28 cellular contexts compared by ENCODE assay signal in genomic region chr14:97143011-97143410, GRCh38.
"Had no signal": no experiment of that assay in that cellular context is flagged by ENCODE, and none has a peak within 500 bp of the region (broad histone marks: within the 10 kb centered on the region; RNA-seq: fewer than 3 reads in every experiment).

No MANE protein-coding gene starts in this region.

- H3K4me3 ChIP-seq: stomach, suprapubic skin, testis, thoracic aorta, thyroid gland, tibial artery, tibial nerve, transverse colon, upper lobe of left lung, upper lobe of right lung, uterus, vagina had no signal

- H3K27ac ChIP-seq: stomach, suprapubic skin, testis, thoracic aorta, thyroid gland, tibial artery, tibial nerve, transverse colon, upper lobe of left lung, upper lobe of right lung, uterus, vagina had no signal

- H3K4me1 Mint-ChIP-seq: stimulated activated effector memory CD8-positive, alpha-beta T cell treated with anti-CD3 and anti-CD28 coated beads, Interleukin-12 subunit alpha, Interleukin-12 subunit beta, amount 100 ng/mL, for 72 hours; stimulated activated memory B cell treated with anti-CD40 and anti-IgM and Interleukin-4, amounts not matched to agents 10 μg/mL and 1 μg/mL and 100 μg/mL, for 72 hours; stimulated activated naive B cell treated with anti-CD40 and anti-IgM and Interleukin-4, amounts not matched to agents 10 μg/mL and 1 μg/mL and 100 μg/mL, for 72 hours; stimulated activated naive CD8-positive, alpha-beta T cell treated with anti-CD3 and anti-CD28 coated beads, Interleukin-15, amount 100 ng/mL, for 72 hours had no signal

- H3K36me3 ChIP-seq: stomach, suprapubic skin, thoracic aorta, thyroid gland, tibial artery, tibial nerve, transverse colon, upper lobe of left lung, upper lobe of right lung, uterus, vagina had no signal

- ATAC-seq: stimulated activated effector memory CD8-positive, alpha-beta T cell treated with anti-CD3 and anti-CD28 coated beads, Interleukin-12 subunit alpha, Interleukin-12 subunit beta, amount 100 ng/mL, for 72 hours; stimulated activated memory B cell treated with anti-CD40 and anti-IgM and Interleukin-4, amounts not matched to agents 10 μg/mL and 1 μg/mL and 100 μg/mL, for 72 hours; stimulated activated naive B cell treated with anti-CD40 and anti-IgM and Interleukin-4, amounts not matched to agents 10 μg/mL and 1 μg/mL and 100 μg/mL, for 72 hours; stimulated activated naive CD8-positive, alpha-beta T cell treated with anti-CD3 and anti-CD28 coated beads, Interleukin-15, amount 100 ng/mL, for 72 hours; stimulated activated naive CD8-positive, alpha-beta T cell treated with anti-CD3 and anti-CD28 coated beads, Interleukin-15, Interleukin-2, amounts not matched to agents 100 U/mL and 50 U/mL, for 24 hours had no signal

- H3K27me3 ChIP-seq: testis, thyroid gland, tibial artery, transverse colon, upper lobe of left lung, upper lobe of right lung, uterus, vagina had no signal

- DNase-seq: stimulated activated CD4-positive, alpha-beta T cell treated with anti-CD3 and anti-CD28 coated beads, Interleukin-2, amount 100 ng/mL, for 48 hours; stimulated activated CD4-positive, alpha-beta T cell treated with anti-CD3 and anti-CD28 coated beads, Interleukin-4, amount 100 ng/mL, for 1 hour; stimulated activated CD4-positive, alpha-beta T cell treated with anti-CD3 and anti-CD28 coated beads, Interleukin-4, amount 100 ng/mL, for 24 hours; stimulated activated CD4-positive, alpha-beta T cell treated with anti-CD3 and anti-CD28 coated beads, Interleukin-4, amount 100 ng/mL, for 4 hours; stimulated activated CD8-positive, alpha-beta memory T cell treated with anti-CD3 and anti-CD28 coated beads, Interleukin-4, amount 100 ng/mL, for 48 hours; stimulated activated naive B cell treated with anti-CD40 and anti-IgM and Interleukin-4, amounts not matched to agents 10 μg/mL and 1 μg/mL and 100 μg/mL, for 72 hours; stimulated activated naive CD4-positive, alpha-beta T cell; stimulated activated naive CD4-positive, alpha-beta T cell treated with Interleukin-2 at 50 U/mL for 16 hours; stimulated activated naive CD8-positive, alpha-beta T cell treated with anti-CD3 and anti-CD28 coated beads, Interleukin-15, amount 100 ng/mL, for 72 hours; stimulated activated naive CD8-positive, alpha-beta T cell treated with anti-CD3 and anti-CD28 coated beads, Interleukin-15, Interleukin-2, amounts not matched to agents 100 U/mL and 50 U/mL, for 24 hours; stomach; substantia nigra; testis; thyroid gland; tibial artery; transverse colon; trophoblast cell; upper lobe of left lung; upper lobe of right lung; uterus had no signal

- H3K9me3 ChIP-seq: stomach, suprapubic skin, testis, thoracic aorta, thyroid gland, tibial artery, tibial nerve, transverse colon, upper lobe of left lung, upper lobe of right lung, uterus, vagina had no signal

- H3K4me1 ChIP-seq: stomach, suprapubic skin, testis, thyroid gland, tibial artery, tibial nerve, transverse colon, upper lobe of left lung, upper lobe of right lung, uterus, vagina had no signal

- H3K27ac Mint-ChIP-seq: stimulated activated effector memory CD8-positive, alpha-beta T cell treated with anti-CD3 and anti-CD28 coated beads, Interleukin-12 subunit alpha, Interleukin-12 subunit beta, amount 100 ng/mL, for 72 hours; stimulated activated memory B cell treated with anti-CD40 and anti-IgM and Interleukin-4, amounts not matched to agents 10 μg/mL and 1 μg/mL and 100 μg/mL, for 72 hours; stimulated activated naive B cell treated with anti-CD40 and anti-IgM and Interleukin-4, amounts not matched to agents 10 μg/mL and 1 μg/mL and 100 μg/mL, for 72 hours; stimulated activated naive CD8-positive, alpha-beta T cell treated with anti-CD3 and anti-CD28 coated beads, Interleukin-15, amount 100 ng/mL, for 72 hours; stimulated activated naive CD8-positive, alpha-beta T cell treated with anti-CD3 and anti-CD28 coated beads, Interleukin-15, Interleukin-2, amounts not matched to agents 100 ng/mL and 50 ng/mL, for 24 hours; type B pancreatic cell had no signal

- H3K36me3 Mint-ChIP-seq: stimulated activated effector memory CD8-positive, alpha-beta T cell treated with anti-CD3 and anti-CD28 coated beads, Interleukin-12 subunit alpha, Interleukin-12 subunit beta, amount 100 ng/mL, for 72 hours; stimulated activated memory B cell treated with anti-CD40 and anti-IgM and Interleukin-4, amounts not matched to agents 10 μg/mL and 1 μg/mL and 100 μg/mL, for 72 hours; stimulated activated naive B cell treated with anti-CD40 and anti-IgM and Interleukin-4, amounts not matched to agents 10 μg/mL and 1 μg/mL and 100 μg/mL, for 72 hours; type B pancreatic cell had no signal

- H3K27me3 Mint-ChIP-seq: stimulated activated naive CD8-positive, alpha-beta T cell treated with anti-CD3 and anti-CD28 coated beads, Interleukin-15, amount 100 ng/mL, for 72 hours had no signal

- H3K4me3 Mint-ChIP-seq: stimulated activated effector memory CD8-positive, alpha-beta T cell treated with anti-CD3 and anti-CD28 coated beads, Interleukin-12 subunit alpha, Interleukin-12 subunit beta, amount 100 ng/mL, for 72 hours; stimulated activated memory B cell treated with anti-CD40 and anti-IgM and Interleukin-4, amounts not matched to agents 10 μg/mL and 1 μg/mL and 100 μg/mL, for 72 hours; stimulated activated naive B cell treated with anti-CD40 and anti-IgM and Interleukin-4, amounts not matched to agents 10 μg/mL and 1 μg/mL and 100 μg/mL, for 72 hours; stimulated activated naive CD8-positive, alpha-beta T cell treated with anti-CD3 and anti-CD28 coated beads, Interleukin-15, amount 100 ng/mL, for 72 hours; stimulated activated naive CD8-positive, alpha-beta T cell treated with anti-CD3 and anti-CD28 coated beads, Interleukin-15, Interleukin-2, amounts not matched to agents 100 ng/mL and 50 ng/mL, for 24 hours; type B pancreatic cell had no signal

- H3K9me3 Mint-ChIP-seq: stimulated activated effector memory CD8-positive, alpha-beta T cell treated with anti-CD3 and anti-CD28 coated beads, Interleukin-12 subunit alpha, Interleukin-12 subunit beta, amount 100 ng/mL, for 72 hours; stimulated activated memory B cell treated with anti-CD40 and anti-IgM and Interleukin-4, amounts not matched to agents 10 μg/mL and 1 μg/mL and 100 μg/mL, for 72 hours; stimulated activated naive B cell treated with anti-CD40 and anti-IgM and Interleukin-4, amounts not matched to agents 10 μg/mL and 1 μg/mL and 100 μg/mL, for 72 hours; stimulated activated naive CD8-positive, alpha-beta T cell treated with anti-CD3 and anti-CD28 coated beads, Interleukin-15, amount 100 ng/mL, for 72 hours; stimulated activated naive CD8-positive, alpha-beta T cell treated with anti-CD3 and anti-CD28 coated beads, Interleukin-15, Interleukin-2, amounts not matched to agents 100 ng/mL and 50 ng/mL, for 24 hours; type B pancreatic cell had no signal
